In genomic region chrX:118345401-118346257, GRCh38 we compare ENCODE assay signal across 1 cellular context.
TF ChIP-seq lines count a peak whose summit lies in the region.

Gene WDR44 (plus strand): TSS chrX:118346106. CDS start chrX:118346504, 398 bp downstream.

TF ChIP-seq in HEK293, 187 proteins besides CTCF, POLR2A, EP300 and RAD21 (continued from another document):
- TF ChIP-seq ZBTB48 (tag by site-specific recombination; IDR thresholded peaks at IDR 0.05), result peak; percentile 91
- peak; percentile 59; the same call in 1 of the 2 replicates for TF ChIP-seq KLF9 (tag by site-specific recombination; IDR thresholded peaks at IDR 0.05; ENCODE audit: low read depth)
- TF ChIP-seq EGR2 (tag by site-specific recombination; IDR thresholded peaks at IDR 0.05; ENCODE audit: low read depth), result peak; percentile 90
- TF ChIP-seq ZNF677 (tag by site-specific recombination; IDR thresholded peaks at IDR 0.05), result no peak
- TF ChIP-seq, protein P1, sequence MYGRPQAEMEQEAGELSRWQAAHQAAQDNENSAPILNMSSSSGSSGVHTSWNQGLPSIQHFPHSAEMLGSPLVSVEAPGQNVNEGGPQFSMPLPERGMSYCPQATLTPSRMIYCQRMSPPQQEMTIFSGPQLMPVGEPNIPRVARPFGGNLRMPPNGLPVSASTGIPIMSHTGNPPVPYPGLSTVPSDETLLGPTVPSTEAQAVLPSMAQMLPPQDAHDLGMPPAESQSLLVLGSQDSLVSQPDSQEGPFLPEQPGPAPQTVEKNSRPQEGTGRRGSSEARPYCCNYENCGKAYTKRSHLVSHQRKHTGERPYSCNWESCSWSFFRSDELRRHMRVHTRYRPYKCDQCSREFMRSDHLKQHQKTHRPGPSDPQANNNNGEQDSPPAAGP (tag by site-specific recombination; IDR thresholded peaks at IDR 0.05), result peak; percentile 77; the same call in 1 of the 2 replicates
- TF ChIP-seq ZNF544 (tag by site-specific recombination; IDR thresholded peaks at IDR 0.05), result no peak
- TF ChIP-seq ZNF394 (tag by site-specific recombination; IDR thresholded peaks at IDR 0.05; ENCODE audit: borderline replicate concordance), result no peak
- TF ChIP-seq KLF1 (tag by site-specific recombination; IDR thresholded peaks at IDR 0.05), result peak; percentile 96
- TF ChIP-seq GLI4 (tag by site-specific recombination; IDR thresholded peaks at IDR 0.05), result no peak
- peak; percentile 75 for TF ChIP-seq ZNF629 (tag by site-specific recombination; IDR thresholded peaks at IDR 0.05)
- TF ChIP-seq ZEB2 (tag by site-specific recombination; IDR thresholded peaks at IDR 0.05), result peak; percentile 72
- TF ChIP-seq ZNF148 (tag by site-specific recombination; IDR thresholded peaks at IDR 0.05; ENCODE audit: borderline replicate concordance), result no peak
- TF ChIP-seq ZNF510 (tag by site-specific recombination; IDR thresholded peaks at IDR 0.05; ENCODE audit: insufficient replicate concordance), result no peak
- TF ChIP-seq ZNF701 (tag by site-specific recombination; IDR thresholded peaks at IDR 0.05), result no peak
- no peak for TF ChIP-seq ZNF121 (tag by site-specific recombination; IDR thresholded peaks at IDR 0.05)
- TF ChIP-seq ZNF362 (tag by site-specific recombination; IDR thresholded peaks at IDR 0.05), result no peak
- no peak for TF ChIP-seq ZNF341 (tag by site-specific recombination; IDR thresholded peaks at IDR 0.05; ENCODE audit: low read depth)
- TF ChIP-seq ZNF292 (tag by site-specific recombination; IDR thresholded peaks at IDR 0.05; ENCODE audit: borderline replicate concordance, low read depth), result no peak
- TF ChIP-seq ZFP41 (tag by site-specific recombination; IDR thresholded peaks at IDR 0.05; ENCODE audit: borderline replicate concordance), result no peak
- TF ChIP-seq HOXC10 (CRISPR knock-in tag; IDR thresholded peaks at IDR 0.05), result no peak
- TF ChIP-seq FEZF1 (tag by site-specific recombination; IDR thresholded peaks at IDR 0.05), result peak; percentile 62; the same call in 1 of the 2 replicates
- peak; percentile 39 for TF ChIP-seq ZIC2 (tag by site-specific recombination; IDR thresholded peaks at IDR 0.05)
- no peak for TF ChIP-seq HOXD13 (CRISPR knock-in tag; IDR thresholded peaks at IDR 0.05; ENCODE audit: borderline replicate concordance)
- no peak for TF ChIP-seq ZNF621 (tag by site-specific recombination; IDR thresholded peaks at IDR 0.05)
- no peak for TF ChIP-seq ZNF311 (tag by site-specific recombination; IDR thresholded peaks at IDR 0.05; ENCODE audit: borderline replicate concordance)
- TF ChIP-seq ZBTB20 (tag by site-specific recombination; IDR thresholded peaks at IDR 0.05), result no peak
- peak; percentile 33 for TF ChIP-seq SETDB1 (IDR thresholded peaks at IDR 0.05; ENCODE audit: insufficient read length, low read length)
- no peak for TF ChIP-seq ZNF585B (tag by site-specific recombination; IDR thresholded peaks at IDR 0.05)
- TF ChIP-seq ZNF266 (tag by site-specific recombination; IDR thresholded peaks at IDR 0.05; ENCODE audit: low read depth), result no peak
- no peak for TF ChIP-seq ZBTB10 (tag by site-specific recombination; IDR thresholded peaks at IDR 0.05)
- no peak for TF ChIP-seq ZNF660 (tag by site-specific recombination; IDR thresholded peaks at IDR 0.05)
- TF ChIP-seq, protein P2, sequence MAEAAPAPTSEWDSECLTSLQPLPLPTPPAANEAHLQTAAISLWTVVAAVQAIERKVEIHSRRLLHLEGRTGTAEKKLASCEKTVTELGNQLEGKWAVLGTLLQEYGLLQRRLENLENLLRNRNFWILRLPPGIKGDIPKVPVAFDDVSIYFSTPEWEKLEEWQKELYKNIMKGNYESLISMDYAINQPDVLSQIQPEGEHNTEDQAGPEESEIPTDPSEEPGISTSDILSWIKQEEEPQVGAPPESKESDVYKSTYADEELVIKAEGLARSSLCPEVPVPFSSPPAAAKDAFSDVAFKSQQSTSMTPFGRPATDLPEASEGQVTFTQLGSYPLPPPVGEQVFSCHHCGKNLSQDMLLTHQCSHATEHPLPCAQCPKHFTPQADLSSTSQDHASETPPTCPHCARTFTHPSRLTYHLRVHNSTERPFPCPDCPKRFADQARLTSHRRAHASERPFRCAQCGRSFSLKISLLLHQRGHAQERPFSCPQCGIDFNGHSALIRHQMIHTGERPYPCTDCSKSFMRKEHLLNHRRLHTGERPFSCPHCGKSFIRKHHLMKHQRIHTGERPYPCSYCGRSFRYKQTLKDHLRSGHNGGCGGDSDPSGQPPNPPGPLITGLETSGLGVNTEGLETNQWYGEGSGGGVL (tag by site-specific recombination; IDR thresholded peaks at IDR 0.05), result no peak
- peak; percentile 96 for TF ChIP-seq ZFHX2 (tag by site-specific recombination; conservative IDR thresholded peaks at IDR 0.05)
- TF ChIP-seq ZNF610 (tag by site-specific recombination; IDR thresholded peaks at IDR 0.05; ENCODE audit: borderline replicate concordance), result no peak
- no peak for TF ChIP-seq YY2 (tag by site-specific recombination; IDR thresholded peaks at IDR 0.05)
- TF ChIP-seq, protein P3, sequence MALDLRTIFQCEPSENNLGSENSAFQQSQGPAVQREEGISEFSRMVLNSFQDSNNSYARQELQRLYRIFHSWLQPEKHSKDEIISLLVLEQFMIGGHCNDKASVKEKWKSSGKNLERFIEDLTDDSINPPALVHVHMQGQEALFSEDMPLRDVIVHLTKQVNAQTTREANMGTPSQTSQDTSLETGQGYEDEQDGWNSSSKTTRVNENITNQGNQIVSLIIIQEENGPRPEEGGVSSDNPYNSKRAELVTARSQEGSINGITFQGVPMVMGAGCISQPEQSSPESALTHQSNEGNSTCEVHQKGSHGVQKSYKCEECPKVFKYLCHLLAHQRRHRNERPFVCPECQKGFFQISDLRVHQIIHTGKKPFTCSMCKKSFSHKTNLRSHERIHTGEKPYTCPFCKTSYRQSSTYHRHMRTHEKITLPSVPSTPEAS (tag by site-specific recombination; IDR thresholded peaks at IDR 0.05), result no peak
- TF ChIP-seq ZNF391 (tag by site-specific recombination; IDR thresholded peaks at IDR 0.05; ENCODE audit: borderline replicate concordance, low read depth), result 0 out of 2 replicates have a peak, but pooled peaks have one; percentile 53
- peak; percentile 38; the same call in 1 of the 2 replicates for TF ChIP-seq GLIS1 (tag by site-specific recombination; IDR thresholded peaks at IDR 0.05)
- no peak for TF ChIP-seq ZNF223 (tag by site-specific recombination; IDR thresholded peaks at IDR 0.05)
- peak; percentile 71 for TF ChIP-seq ZNF423 (tag by site-specific recombination; IDR thresholded peaks at IDR 0.05)
- TF ChIP-seq ZNF513 (tag by site-specific recombination; IDR thresholded peaks at IDR 0.05), result no peak
- peak; percentile 88 for TF ChIP-seq SP3 (tag by site-specific recombination; IDR thresholded peaks at IDR 0.05)
- no peak for TF ChIP-seq AEBP2 (tag by site-specific recombination; IDR thresholded peaks at IDR 0.05; ENCODE audit: borderline replicate concordance)
- no peak for TF ChIP-seq ZSCAN16 (tag by site-specific recombination; IDR thresholded peaks at IDR 0.05)
